Comparison of ENCODE assay signal across 10 cellular contexts in the genomic region with DNA sequence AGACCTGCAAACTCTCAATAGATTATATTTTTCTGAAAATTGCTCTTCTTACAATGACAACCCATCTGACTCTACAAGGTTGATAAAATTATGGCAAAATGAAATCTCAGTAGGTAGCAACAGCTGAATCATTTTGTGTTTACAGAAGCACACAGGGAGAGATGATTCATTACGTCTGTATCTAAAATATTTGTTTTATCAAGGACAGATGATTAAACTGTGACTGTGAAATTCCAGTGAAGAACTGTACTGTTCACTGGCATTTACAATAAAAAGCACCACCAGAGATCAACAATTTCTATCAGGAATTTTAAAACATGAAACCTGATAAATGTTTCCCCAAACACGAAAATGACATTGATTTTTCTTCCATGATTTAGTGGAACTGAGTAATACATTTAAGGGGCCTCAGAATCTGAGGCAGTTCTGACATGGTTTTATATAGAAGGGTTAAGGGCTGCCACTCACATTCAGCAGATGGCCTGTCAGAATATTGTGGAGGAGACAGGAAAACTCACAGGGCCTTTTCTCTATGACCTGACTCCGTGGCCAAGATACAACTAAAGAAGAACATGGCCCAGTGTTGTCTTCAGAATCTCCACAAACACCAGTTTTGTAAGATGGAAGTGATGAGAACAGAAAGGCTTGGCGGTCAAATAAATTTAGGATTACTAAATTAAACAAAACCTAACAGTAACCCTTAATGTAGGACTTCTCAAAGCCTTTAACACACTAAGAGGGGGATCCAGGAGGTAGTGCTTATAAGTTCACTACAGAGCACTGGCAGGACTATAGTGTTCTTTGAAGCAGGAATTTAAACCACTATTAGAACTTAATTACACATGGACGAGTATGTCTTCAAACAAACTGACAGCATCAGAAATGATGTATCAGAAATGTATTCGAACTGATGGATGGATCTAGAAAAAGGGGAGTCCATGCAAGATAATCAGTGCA. TPM values are rescaled to one million over a fixed set of nuclear protein-coding genes. Genes with fewer than 3 reads are reported as not detected.
DNase-seq lines count a peak whose midpoint lies in the region; ATAC-seq and TF ChIP-seq lines count a peak whose summit lies in the region.
"Had no signal": no experiment of that assay in that cellular context is flagged by ENCODE, and none has a peak within 500 bp of the region (broad histone marks: within the 10 kb centered on the region; RNA-seq: fewer than 3 reads in every experiment).

No MANE protein-coding gene starts in this region.

- no peaks in the 10 kb centered on the region for H3K9me3 ChIP-seq in adipocyte (ENCODE audit: control insufficient read depth, low read length)

- no peak for TF ChIP-seq CTCF in HFFc6 (IDR thresholded peaks at IDR 0.05)

- H3K4me3 ChIP-seq in adipocyte (ENCODE audit: low read length) = peak overlapping the region; percentile 2

- peak overlapping the region; percentile 73 for H3K4me3 Mint-ChIP-seq in HFFc6
- H3K4me3 Mint-ChIP-seq: brain, type B pancreatic cell had no signal

- H3K9ac ChIP-seq in adipocyte (ENCODE audit: low read length) = peak overlapping the region; percentile 70

- no peaks in the 10 kb centered on the region for H3K9me3 Mint-ChIP-seq in HFFc6
- H3K9me3 Mint-ChIP-seq: type B pancreatic cell had no signal

- peak; percentile 89 for DNase-seq in HFFc6
- DNase-seq in adipocyte (ENCODE audit: low read depth) = peak; percentile 83
- DNase-seq in Right ventricle myocardium superior = no peak
- peak; percentile 36 for DNase-seq in smooth muscle cell of the brain vasculature (ENCODE audit: low read depth, low spot score)
- DNase-seq in OCI-M2 (lab: John Stamatoyannopoulos, UW; ENCODE audit: unreplicated experiment) = no peak
- DNase-seq in stimulated activated CD4-positive, alpha-beta T cell treated with anti-CD3 and anti-CD28 coated beads, Interleukin-1b, Interleukin-23, amount 100 ng/mL, for 48 hours = no peak
- no peak for DNase-seq in activated CD4-positive, alpha-beta T cell treated with anti-CD3 and anti-CD28 coated beads for 4 hours

- ATAC-seq in Right ventricle myocardium superior (ENCODE audit: poor library complexity) (peak; percentile 68), GM18511 (IDR thresholded peaks at IDR 0.05; ENCODE audit: unreplicated experiment) (no peak)

- peaks cover 20% of the 10 kb centered on the region for H3K4me1 ChIP-seq in adipocyte (ENCODE audit: control insufficient read depth, insufficient read depth, low read length)

- H3K36me3 Mint-ChIP-seq in HFFc6 (ENCODE audit: low read depth) = peaks cover 58% of the 10 kb centered on the region

- peaks cover 3% of the 10 kb centered on the region; the same call in 1 of the 2 replicates for H3K27me3 Mint-ChIP-seq in HFFc6 (ENCODE audit: insufficient read depth)
- H3K27me3 Mint-ChIP-seq: brain, type B pancreatic cell had no signal

- peak overlapping the region; percentile 98 for H3K27ac Mint-ChIP-seq in HFFc6
- H3K27ac Mint-ChIP-seq: type B pancreatic cell had no signal

- intact Hi-C loops in Right ventricle myocardium superior (cut with DNase I) = no loop called here

- H3K4me1 Mint-ChIP-seq in HFFc6 (ENCODE audit: low read depth) = peaks cover 77% of the 10 kb centered on the region

- H3K27me3 ChIP-seq in adipocyte (replicated peaks; ENCODE audit: control insufficient read depth, insufficient read depth, low read length) = no peaks in the 10 kb centered on the region

- H3K36me3 ChIP-seq in adipocyte (ENCODE audit: control insufficient read depth, insufficient read depth, low read length, severe bottlenecking) = peaks cover 19% of the 10 kb centered on the region

RNA-seq across cellular contexts. Expression of a gene that starts 25.9 kb away (rescaled TPM):
- 10 to 100 TPM; 25.0 to 34.0 (median 31.9) TPM for total RNA-seq in HFFc6 (2021; fragmentation: NEBNext Ultra II Directional; extraction: Animal tissue kit (Norgen Biotek cat#: 25700))
- 6.3 TPM for total RNA-seq in Right ventricle myocardium superior

Comparison
In these comparisons a context has a peak if more than half of its experiments do, and no peak if none do; other contexts are left out.
1. DNase-seq: peak in HFFc6 (single experiment), adipocyte (single experiment) and smooth muscle cell of the brain vasculature (single experiment); none in Right ventricle myocardium superior (single experiment), OCI-M2 (single experiment), stimulated activated CD4-positive, alpha-beta T cell treated with anti-CD3 and anti-CD28 coated beads, Interleukin-1b, Interleukin-23, amount 100 ng/mL, for 48 hours (single experiment) and activated CD4-positive, alpha-beta T cell treated with anti-CD3 and anti-CD28 coated beads for 4 hours (0 of 2).